Comparison of ENCODE assay signal across 8 cellular contexts in genomic region chr19:51064534-51065220, GRCh38. TPM values are rescaled to one million over a fixed set of nuclear protein-coding genes. Genes with fewer than 3 reads are reported as not detected.
A peak's percentile ranks its signal among the peaks of the same experiment; 100 is the strongest.
DNase-seq lines count a peak whose midpoint lies in the region; ATAC-seq lines count a peak whose summit lies in the region.

Gene KLK13, minus strand, starts transcription at chr19:51065092. Its CDS starts 25 bp downstream, at chr19:51065067.

- H3K27ac ChIP-seq in GM23248: no peak within 1 kb of the TSS

- peaks cover 32% of the 10 kb centered on the region for H3K27me3 Mint-ChIP-seq in activated naive CD8-positive, alpha-beta T cell

- peak within 1 kb of the TSS; percentile 75 for H3K4me3 Mint-ChIP-seq in activated naive CD8-positive, alpha-beta T cell

- no peak within 1 kb of the TSS for H3K4me2 ChIP-seq in GM23248 (ENCODE audit: unreplicated experiment)

- H3K9me3 ChIP-seq in GM23248 (ENCODE audit: low read depth) (no peaks in the 10 kb centered on the region), iPS-15b (ENCODE audit: control insufficient read depth, insufficient read depth, low read length) (no peaks in the 10 kb centered on the region)

- H3K4me3 ChIP-seq in GM23248 (peak within 1 kb of the TSS; percentile 37; the same call in 1 of the 2 replicates), iPS-15b (ENCODE audit: low read depth, low read length) (peak within 1 kb of the TSS; percentile 82)

- no peak within 1 kb of the TSS for H3K27ac Mint-ChIP-seq in activated naive CD8-positive, alpha-beta T cell

- H3K27me3 ChIP-seq in GM23248 (replicated peaks; ENCODE audit: insufficient read depth) (no peaks in the 10 kb centered on the region), iPS-15b (ENCODE audit: control insufficient read depth, insufficient read depth, low read length) (peaks cover 2% of the 10 kb centered on the region)

- H3K4me1 ChIP-seq in GM23248 (ENCODE audit: insufficient read depth) (no peaks in the 10 kb centered on the region), iPS-15b (ENCODE audit: control insufficient read depth, insufficient read depth, low read length) (peaks cover 5% of the 10 kb centered on the region)

- no peaks in the 10 kb centered on the region for H3K36me3 Mint-ChIP-seq in activated naive CD8-positive, alpha-beta T cell

- H3K4me1 Mint-ChIP-seq in activated naive CD8-positive, alpha-beta T cell (ENCODE audit: low read depth): peaks cover 5% of the 10 kb centered on the region

- WGBS in GM23248 (ENCODE audit: low coverage in 1 of 2, low lambda C conversion rate in 2 of 2, missing lambda C conversion rate in 2 of 2), 2 experiments: 12 to 29% methylated on average over 16 to 38 of the region's 38 CpGs

- DNase-seq in GM23248: peak; percentile 18
- DNase-seq in retina: peak; percentile 27
- DNase-seq in 8988T: no peak
- no peak for DNase-seq in GM19240 (ENCODE audit: insufficient read length, low spot score)
- no peak for DNase-seq in GOT3 (lab: John Stamatoyannopoulos, UW)

- H3K9me3 Mint-ChIP-seq in activated naive CD8-positive, alpha-beta T cell (ENCODE audit: low read depth): no peaks in the 10 kb centered on the region

- in situ Hi-C loops in GM23248 (cut with MboI): no loop called here

- no peak for ATAC-seq in GM21515 (IDR thresholded peaks at IDR 0.05; ENCODE audit: unreplicated experiment)

- H2AFZ ChIP-seq in GM23248: peak within 1 kb of the TSS; percentile 45

- H4K20me1 ChIP-seq in GM23248 (ENCODE audit: insufficient read depth): no peaks in the 10 kb centered on the region

- no peaks in the 10 kb centered on the region for H3K79me2 ChIP-seq in GM23248 (ENCODE audit: insufficient read depth)

- H3K9me2 ChIP-seq in GM23248 (ENCODE audit: insufficient read depth): no peaks in the 10 kb centered on the region

- no peaks in the 10 kb centered on the region for H3K36me3 ChIP-seq in GM23248 (ENCODE audit: low read depth)
- no peaks in the 10 kb centered on the region for H3K36me3 ChIP-seq in iPS-15b (ENCODE audit: control insufficient read depth, insufficient read depth, low read length)

- no peaks in the 10 kb centered on the region for H3F3A ChIP-seq in GM23248 (ENCODE audit: insufficient read depth)

- H3K9ac ChIP-seq in GM23248 (no peak within 1 kb of the TSS), iPS-15b (ENCODE audit: low read depth, low read length) (no peak within 1 kb of the TSS)

RNA-seq across cellular contexts. Expression of gene KLK13, which starts in this region (rescaled TPM):
- not detected in 2 replicates for total RNA-seq in GM23248 (2014; rRNA removed; shearing (Covaris generic))
- 0.25 TPM in 1 of 2 replicates, not detected in the other for polyA plus RNA-seq in GM23248 (2016; fragmentation: Nextera tagmentation; extraction: Ambion mirVana)

Comparison
In these comparisons a context has a peak if more than half of its experiments do, and no peak if none do; other contexts are left out.
1. Peak in DNase-seq and H3K4me3 ChIP-seq in GM23248; RNA of the gene not detected or under 1 TPM.